Comparison of ENCODE assay signal across 12 cellular contexts in genomic region chr2:30366199-30366691, GRCh38.
DNase-seq lines count a peak whose midpoint lies in the region; ATAC-seq and TF ChIP-seq lines count a peak whose summit lies in the region.
"Had no signal": no experiment of that assay in that cellular context is flagged by ENCODE, and none has a peak within 500 bp of the region (broad histone marks: within the 10 kb centered on the region; RNA-seq: fewer than 3 reads in every experiment).

No MANE protein-coding gene starts in this region.

- H3K27ac ChIP-seq in ascending aorta, result peak overlapping the region in 1 of 2 donors; percentile 29
- H3K27ac ChIP-seq in RWPE1, result no peak overlapping the region

- CTCF ChIA-PET in activated CD4-positive, alpha-beta memory T cell treated with anti-CD3 and anti-CD28 coated beads for 36 hours (lab: Charles Lee), result interaction anchor here (1.0 kb wide), 1 partner anchor 31 kb away, joined by 3 read pairs; no protein-coding TSS in a partner anchor
- CTCF ChIA-PET in RWPE1 (lab: Yijun Ruan, JAX), result no interaction called here

- peak overlapping the region; percentile 11 for H3K27ac Mint-ChIP-seq in T-helper 2 cell treated with Interferon-gamma antibody and Interleukin-4, amounts not matched to agents 5 μg/mL and 100 μg/mL, for 36 hours
- peak overlapping the region; percentile 46 for H3K27ac Mint-ChIP-seq in activated CD4-positive, alpha-beta memory T cell treated with anti-CD3 and anti-CD28 coated beads for 36 hours
- no peak overlapping the region for H3K27ac Mint-ChIP-seq in stimulated activated memory B cell treated with anti-CD40 and anti-IgM and Interleukin-4, amounts not matched to agents 10 μg/mL and 1 μg/mL and 100 μg/mL, for 72 hours

- no peaks in the 10 kb centered on the region for H3K36me3 Mint-ChIP-seq in T-helper 2 cell treated with Interferon-gamma antibody and Interleukin-4, amounts not matched to agents 5 μg/mL and 100 μg/mL, for 36 hours (ENCODE audit: low read depth)
- no peaks in the 10 kb centered on the region for H3K36me3 Mint-ChIP-seq in activated CD4-positive, alpha-beta memory T cell treated with anti-CD3 and anti-CD28 coated beads for 36 hours
- no peaks in the 10 kb centered on the region for H3K36me3 Mint-ChIP-seq in stimulated activated memory B cell treated with anti-CD40 and anti-IgM and Interleukin-4, amounts not matched to agents 10 μg/mL and 1 μg/mL and 100 μg/mL, for 72 hours

- no peak overlapping the region for H3K4me3 Mint-ChIP-seq in T-helper 2 cell treated with Interferon-gamma antibody and Interleukin-4, amounts not matched to agents 5 μg/mL and 100 μg/mL, for 36 hours
- no peak overlapping the region for H3K4me3 Mint-ChIP-seq in activated CD4-positive, alpha-beta memory T cell treated with anti-CD3 and anti-CD28 coated beads for 36 hours
- H3K4me3 Mint-ChIP-seq in stimulated activated memory B cell treated with anti-CD40 and anti-IgM and Interleukin-4, amounts not matched to agents 10 μg/mL and 1 μg/mL and 100 μg/mL, for 72 hours, result no peak overlapping the region

- intact Hi-C loops in activated CD4-positive, alpha-beta memory T cell treated with anti-CD3 and anti-CD28 coated beads for 36 hours (cut with micrococcal nuclease), result loop anchor here (2.0 kb wide), 1 partner anchor 29 kb away; no protein-coding TSS in a partner anchor
- intact Hi-C loops in ascending aorta (cut with DNase I), result no loop called here

- H3K4me3 ChIP-seq in fibroblast of mammary gland (ENCODE audit: control insufficient read depth, low read depth, low read length) (no peak overlapping the region), ascending aorta (no peak overlapping the region)

- peaks cover 11 to 38% of the 10 kb centered on the region in 2 donors for H3K4me1 ChIP-seq in ascending aorta

- H3K9me3 ChIP-seq in ascending aorta, result no peaks in the 10 kb centered on the region

- ATAC-seq in stimulated activated memory B cell treated with anti-CD40 and anti-IgM and Interleukin-4, amounts not matched to agents 10 μg/mL and 1 μg/mL and 100 μg/mL, for 72 hours, result peak; percentile 45

- peaks cover 23% of the 10 kb centered on the region for H3K4me1 Mint-ChIP-seq in T-helper 2 cell treated with Interferon-gamma antibody and Interleukin-4, amounts not matched to agents 5 μg/mL and 100 μg/mL, for 36 hours (ENCODE audit: low read depth)
- H3K4me1 Mint-ChIP-seq in activated CD4-positive, alpha-beta memory T cell treated with anti-CD3 and anti-CD28 coated beads for 36 hours (ENCODE audit: low read depth), result peaks cover 35% of the 10 kb centered on the region
- H3K4me1 Mint-ChIP-seq in stimulated activated memory B cell treated with anti-CD40 and anti-IgM and Interleukin-4, amounts not matched to agents 10 μg/mL and 1 μg/mL and 100 μg/mL, for 72 hours, result peaks cover 38% of the 10 kb centered on the region

- peak; percentile 21 for DNase-seq in T-helper 2 cell treated with Interferon-gamma antibody and Interleukin-4, amounts not matched to agents 5 μg/mL and 100 μg/mL, for 36 hours (ENCODE audit: low spot score)
- DNase-seq in T-helper 2 cell (no peak), fibroblast of mammary gland (ENCODE audit: low read depth) (peak; percentile 51), ascending aorta (ENCODE audit: low spot score in 2 of 2) (no peak), amygdala (lab: John Stamatoyannopoulos, UW) (no peak), RWPE1 (ENCODE audit: low spot score) (no peak)
- peak; percentile 73 for DNase-seq in activated CD4-positive, alpha-beta memory T cell treated with anti-CD3 and anti-CD28 coated beads for 36 hours
- DNase-seq: 8988T; effector CD4-positive, alpha-beta T cell; midbrain; NCI-H1105 had no signal

- TF ChIP-seq CTCF in fibroblast of mammary gland (conservative IDR thresholded peaks at IDR 0.05; ENCODE audit: control insufficient read depth, insufficient read depth, low read depth, low read length) (no peak), ascending aorta (IDR thresholded peaks at IDR 0.05) (no peak), RWPE1 (conservative IDR thresholded peaks at IDR 0.05; ENCODE audit: low read depth) (no peak)

- H3K36me3 ChIP-seq in ascending aorta, result no peaks in the 10 kb centered on the region

- POLR2A ChIA-PET in activated CD4-positive, alpha-beta memory T cell treated with anti-CD3 and anti-CD28 coated beads for 36 hours (lab: Charles Lee), result interaction anchor here (1.1 kb wide), 1 partner anchor 61 kb away, joined by 5 read pairs; no protein-coding TSS in a partner anchor
- POLR2A ChIA-PET in RWPE1 (lab: Yijun Ruan, JAX; ENCODE audit: low non-redundant PET), result no interaction called here

- H3K27me3 ChIP-seq in ascending aorta, result no peaks in the 10 kb centered on the region

- no peaks in the 10 kb centered on the region for H3K27me3 Mint-ChIP-seq in T-helper 2 cell treated with Interferon-gamma antibody and Interleukin-4, amounts not matched to agents 5 μg/mL and 100 μg/mL, for 36 hours (ENCODE audit: low read depth)
- H3K27me3 Mint-ChIP-seq in activated CD4-positive, alpha-beta memory T cell treated with anti-CD3 and anti-CD28 coated beads for 36 hours, result no peaks in the 10 kb centered on the region
- no peaks in the 10 kb centered on the region for H3K27me3 Mint-ChIP-seq in stimulated activated memory B cell treated with anti-CD40 and anti-IgM and Interleukin-4, amounts not matched to agents 10 μg/mL and 1 μg/mL and 100 μg/mL, for 72 hours

- H3K9me3 Mint-ChIP-seq in T-helper 2 cell treated with Interferon-gamma antibody and Interleukin-4, amounts not matched to agents 5 μg/mL and 100 μg/mL, for 36 hours, result no peaks in the 10 kb centered on the region
- no peaks in the 10 kb centered on the region for H3K9me3 Mint-ChIP-seq in activated CD4-positive, alpha-beta memory T cell treated with anti-CD3 and anti-CD28 coated beads for 36 hours
- H3K9me3 Mint-ChIP-seq in stimulated activated memory B cell treated with anti-CD40 and anti-IgM and Interleukin-4, amounts not matched to agents 10 μg/mL and 1 μg/mL and 100 μg/mL, for 72 hours, result no peaks in the 10 kb centered on the region

Comparison
In these comparisons a context has a peak if more than half of its experiments do, and no peak if none do; other contexts are left out.
1. DNase-seq: peak in T-helper 2 cell treated with Interferon-gamma antibody and Interleukin-4, amounts not matched to agents 5 μg/mL and 100 μg/mL, for 36 hours (single experiment), activated CD4-positive, alpha-beta memory T cell treated with anti-CD3 and anti-CD28 coated beads for 36 hours (single experiment) and fibroblast of mammary gland (single experiment); none in T-helper 2 cell (0 of 5), ascending aorta (0 of 2), amygdala (0 of 56) and RWPE1 (single experiment).